Comparison of ENCODE assay signal across 12 cellular contexts in the genomic region with DNA sequence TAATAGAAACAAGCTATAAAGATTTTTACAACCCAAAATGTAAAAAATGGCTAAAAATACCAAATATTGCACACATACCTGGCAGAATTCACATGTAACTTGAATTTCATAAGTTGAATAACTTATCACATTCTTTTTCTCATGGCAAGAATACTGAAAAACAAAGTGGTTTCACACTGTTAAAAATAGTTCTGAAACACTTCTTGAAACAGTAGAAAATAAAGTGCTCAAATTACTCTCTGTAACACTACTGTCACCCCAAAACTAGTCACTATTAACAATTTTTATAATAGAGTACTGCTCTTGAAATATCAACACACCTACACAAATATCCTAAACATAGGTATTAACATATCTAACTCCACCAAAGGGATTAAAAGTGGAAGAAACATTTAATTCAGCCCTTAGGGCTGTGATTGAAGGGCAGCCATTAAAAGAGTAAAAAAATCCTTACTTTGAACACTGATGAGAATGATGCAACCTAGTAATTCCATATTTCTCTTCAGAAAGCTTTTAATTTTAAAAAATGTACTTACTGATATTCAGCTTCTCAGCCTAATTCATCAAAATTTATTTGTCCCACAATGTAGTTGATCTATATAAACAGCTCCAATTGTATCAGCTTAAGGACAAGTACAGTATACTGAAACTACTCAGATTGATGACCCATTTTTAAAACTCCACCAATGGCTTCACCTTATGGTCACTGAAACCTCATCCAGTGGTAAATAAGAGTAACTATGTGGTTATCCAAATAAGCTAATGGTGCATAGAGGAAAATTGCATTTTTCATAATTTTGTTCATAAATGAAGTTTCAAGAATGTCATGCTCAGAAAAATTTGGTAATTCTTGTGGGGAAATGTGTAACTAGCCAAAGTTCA.
DNase-seq lines count a peak whose midpoint lies in the region; ATAC-seq and FAIRE-seq lines count a peak whose summit lies in the region.
"Had no signal": no experiment of that assay in that cellular context is flagged by ENCODE, and none has a peak within 500 bp of the region (broad histone marks: within the 10 kb centered on the region; RNA-seq: fewer than 3 reads in every experiment).

No MANE protein-coding gene starts in this region.

- FAIRE-seq in G401.6 (lab: Jason Lieb, UNC) = peak; percentile 27

- DNase-seq in HAP-1 (ENCODE audit: low spot score in 2 of 2) (no peak), DMS153 (lab: John Stamatoyannopoulos, UW) (no peak), GDM1 (lab: John Stamatoyannopoulos, UW) (no peak)
- DNase-seq: caudate nucleus, GF-D8, NCI-H1105 treated with DMSO at 0.1 percent for 48 hours had no signal

- H3K9me3 ChIP-seq in HAP-1 = no peaks in the 10 kb centered on the region

- H3K36me3 ChIP-seq in HAP-1 (replicated peaks) = no peaks in the 10 kb centered on the region

- peaks cover 41% of the 10 kb centered on the region for H3K4me1 ChIP-seq in HAP-1
- H3K4me1 ChIP-seq: neural progenitor cell had no signal

- in situ Hi-C loops in HAP-1 (cut with MboI; ENCODE audit: low sequenced_read_pairs) = no loop called here

- peak; percentile 63 for ATAC-seq in GM19035 (IDR thresholded peaks at IDR 0.05; ENCODE audit: unreplicated experiment)
- peak; percentile 80 for ATAC-seq in HG02571 (IDR thresholded peaks at IDR 0.05; ENCODE audit: unreplicated experiment)
- ATAC-seq in HG03460 (IDR thresholded peaks at IDR 0.05; ENCODE audit: unreplicated experiment) = peak; percentile 58
- no peak for ATAC-seq in HG02840 (IDR thresholded peaks at IDR 0.05; ENCODE audit: low FRiP score, unreplicated experiment)

- no peak overlapping the region for H3K4me3 ChIP-seq in HAP-1
- H3K4me3 ChIP-seq: neural progenitor cell had no signal

- H3K27me3 ChIP-seq in HAP-1 (ENCODE audit: low read depth) = no peaks in the 10 kb centered on the region
- H3K27me3 ChIP-seq: neural progenitor cell had no signal
